13 cellular contexts compared by ENCODE assay signal in the genomic region with DNA sequence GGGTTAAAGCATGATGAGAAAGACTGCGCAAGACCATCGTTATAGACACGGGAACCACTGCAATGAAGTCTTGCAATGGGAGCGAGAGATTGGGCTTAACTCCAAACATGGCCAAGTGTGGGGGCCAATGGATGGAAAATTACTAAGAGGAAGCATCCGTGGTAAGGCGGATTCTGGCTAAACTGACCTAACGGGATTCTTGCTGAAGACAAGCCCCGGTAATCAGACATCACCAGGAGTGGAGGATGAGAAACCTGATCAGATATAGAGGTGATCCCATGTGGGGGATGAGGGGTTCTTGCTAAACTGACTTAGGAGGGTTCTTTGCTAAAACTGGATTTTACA. TPM values are rescaled to one million over a fixed set of nuclear protein-coding genes. Genes with fewer than 3 reads are reported as not detected.
"Had no signal": no experiment of that assay in that cellular context is flagged by ENCODE, and none has a peak within 500 bp of the region (broad histone marks: within the 10 kb centered on the region; RNA-seq: fewer than 3 reads in every experiment).

No MANE protein-coding gene starts in this region.

- H3K9me3 ChIP-seq: esophagus muscularis mucosa, left ventricle myocardium inferior had no signal

- H3K4me3 ChIP-seq: esophagus muscularis mucosa, hepatocyte, left ventricle myocardium inferior had no signal

- H3K27ac ChIP-seq: esophagus muscularis mucosa, hepatocyte, left ventricle myocardium inferior had no signal

- H3K36me3 Mint-ChIP-seq: activated naive CD4-positive, alpha-beta T cell treated with anti-CD3 and anti-CD28 coated beads, Interleukin-2, amount 50 U/mL, for 72 hours; brain; naive thymus-derived CD4-positive, alpha-beta T cell had no signal

- H3K36me3 ChIP-seq: esophagus muscularis mucosa, left ventricle myocardium inferior had no signal

- H3K27ac Mint-ChIP-seq: activated B cell treated with CpG ODN at 0.5 μM for 24 hours; activated CD4-positive, alpha-beta T cell treated with anti-CD3 and anti-CD28 coated beads for 36 hours; activated naive CD4-positive, alpha-beta T cell treated with anti-CD3 and anti-CD28 coated beads, Interleukin-2, amount 50 U/mL, for 72 hours; activated T-cell treated with anti-CD3 and anti-CD28 coated beads, Interleukin-2, amount 50 U/mL, for 24 hours; activated T-helper 17 cell treated with anti-CD3 and anti-CD28 coated beads, Interleukin-2, amount 50 U/mL, for 72 hours; effector memory CD8-positive, alpha-beta T cell; naive thymus-derived CD4-positive, alpha-beta T cell; progenitor cell of endocrine pancreas; T-helper 2 cell treated with Interferon-gamma antibody and Interleukin-4, amounts not matched to agents 5 μg/mL and 100 μg/mL, for 36 hours had no signal

- H3K9me3 Mint-ChIP-seq: activated B cell treated with CpG ODN at 0.5 μM for 24 hours; activated naive CD4-positive, alpha-beta T cell treated with anti-CD3 and anti-CD28 coated beads, Interleukin-2, amount 50 U/mL, for 72 hours; activated T-cell treated with anti-CD3 and anti-CD28 coated beads, Interleukin-2, amount 50 U/mL, for 24 hours; activated T-helper 17 cell treated with anti-CD3 and anti-CD28 coated beads, Interleukin-2, amount 50 U/mL, for 72 hours; brain; effector memory CD8-positive, alpha-beta T cell; naive thymus-derived CD4-positive, alpha-beta T cell; T-helper 2 cell treated with Interferon-gamma antibody and Interleukin-4, amounts not matched to agents 5 μg/mL and 100 μg/mL, for 36 hours had no signal

- H3K27me3 ChIP-seq: esophagus muscularis mucosa, hepatocyte had no signal

- H3K4me3 Mint-ChIP-seq: activated B cell treated with CpG ODN at 0.5 μM for 24 hours; activated CD4-positive, alpha-beta T cell treated with anti-CD3 and anti-CD28 coated beads for 36 hours; activated T-cell treated with anti-CD3 and anti-CD28 coated beads, Interleukin-2, amount 50 U/mL, for 24 hours; activated T-helper 17 cell treated with anti-CD3 and anti-CD28 coated beads, Interleukin-2, amount 50 U/mL, for 72 hours; effector memory CD8-positive, alpha-beta T cell; naive thymus-derived CD4-positive, alpha-beta T cell; T-helper 2 cell treated with Interferon-gamma antibody and Interleukin-4, amounts not matched to agents 5 μg/mL and 100 μg/mL, for 36 hours had no signal

- H2AFZ ChIP-seq: hepatocyte had no signal

RNA-seq across cellular contexts. Expression of a gene that starts 5.8 kb away (rescaled TPM):
- total RNA-seq: activated T-helper 17 cell treated with anti-CD3 and anti-CD28 coated beads, Interleukin-2, amount 50 U/mL, for 72 hours had no signal
